ENCODE assay signal across 11 cellular contexts in genomic region chr3:197958346-197958745, GRCh38. TPM values are rescaled to one million over a fixed set of nuclear protein-coding genes. Genes with fewer than 3 reads are reported as not detected.
DNase-seq lines count a peak whose midpoint lies in the region; ATAC-seq and TF ChIP-seq lines count a peak whose summit lies in the region.
"Had no signal": no experiment of that assay in that cellular context is flagged by ENCODE, and none has a peak within 500 bp of the region (broad histone marks: within the 10 kb centered on the region; RNA-seq: fewer than 3 reads in every experiment).

No MANE protein-coding gene starts in this region.

- H3K36me3 ChIP-seq in OCI-LY7 (ENCODE audit: insufficient read depth, low read length), result peaks cover 54% of the 10 kb centered on the region

- no peak for DNase-seq in activated CD8-positive, alpha-beta memory T cell treated with anti-CD3 and anti-CD28 coated beads, Interleukin-2, amount 10 ng/mL, durations not matched to agents 7 days and 5 days
- DNase-seq in activated CD8-positive, alpha-beta memory T cell treated with anti-CD3 and anti-CD28 coated beads for 24 hours, result no peak
- no peak for DNase-seq in OCI-LY7 (ENCODE audit: low spot score)
- no peak for DNase-seq in endothelial cell (ENCODE audit: low spot score)
- no peak for DNase-seq in activated CD8-positive, alpha-beta memory T cell treated with anti-CD3 and anti-CD28 coated beads, Interleukin-2, amount 50 U/mL, for 4 hours
- DNase-seq in AG08395 (ENCODE audit: low spot score), result no peak
- DNase-seq: BE2C, cortex of kidney, mesendoderm had no signal

- TF ChIP-seq CTCF in OCI-LY7 (conservative IDR thresholded peaks at IDR 0.05; ENCODE audit: low read length), result no peak
- TF ChIP-seq CTCF in endothelial cell (IDR thresholded peaks at IDR 0.05; ENCODE audit: unreplicated experiment), result no peak

- intact Hi-C loops in OCI-LY7 (cut with micrococcal nuclease; ENCODE audit: unreplicated experiment), result no loop called here

- H3K9me2 ChIP-seq in OCI-LY7 (ENCODE audit: insufficient read depth, low read length), result no peaks in the 10 kb centered on the region

- peaks cover 63% of the 10 kb centered on the region for H3K4me1 Mint-ChIP-seq in activated CD8-positive, alpha-beta memory T cell treated with anti-CD3 and anti-CD28 coated beads, Interleukin-2, amount 10 ng/mL, durations not matched to agents 7 days and 5 days
- peaks cover 51% of the 10 kb centered on the region for H3K4me1 Mint-ChIP-seq in endothelial cell (ENCODE audit: unreplicated experiment)
- peaks cover 53% of the 10 kb centered on the region for H3K4me1 Mint-ChIP-seq in stimulated activated memory B cell treated with anti-CD40 and anti-IgM and Interleukin-4, amounts not matched to agents 10 μg/mL and 1 μg/mL and 100 μg/mL, for 72 hours

- peaks cover 16% of the 10 kb centered on the region; the same call in 1 of the 2 replicates for H3K79me2 ChIP-seq in OCI-LY7 (ENCODE audit: insufficient read depth, low read depth, low read length)

- H3K9me3 ChIP-seq in OCI-LY7 (ENCODE audit: low read length), result no peaks in the 10 kb centered on the region
- H3K9me3 ChIP-seq: BE2C had no signal

- BruUV-seq in OCI-LY7 (replicated peaks; lab: Mats Ljungman, UMichigan), result no TSS peak

- no peak overlapping the region for H3K4me3 ChIP-seq in OCI-LY7 (ENCODE audit: low read depth, low read length, poor library complexity, severe bottlenecking)

- H3K27ac ChIP-seq in OCI-LY7 (ENCODE audit: low read depth, low read length, poor library complexity, severe bottlenecking), result no peak overlapping the region

- peaks cover 38% of the 10 kb centered on the region for H3K36me3 Mint-ChIP-seq in activated CD8-positive, alpha-beta memory T cell treated with anti-CD3 and anti-CD28 coated beads, Interleukin-2, amount 10 ng/mL, durations not matched to agents 7 days and 5 days
- H3K36me3 Mint-ChIP-seq in endothelial cell (ENCODE audit: low read depth, unreplicated experiment), result peaks cover 31% of the 10 kb centered on the region
- H3K36me3 Mint-ChIP-seq in stimulated activated memory B cell treated with anti-CD40 and anti-IgM and Interleukin-4, amounts not matched to agents 10 μg/mL and 1 μg/mL and 100 μg/mL, for 72 hours, result peaks cover 45% of the 10 kb centered on the region

- peaks cover 39% of the 10 kb centered on the region for H3K4me1 ChIP-seq in OCI-LY7 (ENCODE audit: insufficient read depth, low read length, poor library complexity, severe bottlenecking)
- H3K4me1 ChIP-seq: BE2C had no signal

- H4K20me1 ChIP-seq in OCI-LY7 (ENCODE audit: insufficient read depth, low read length), result peaks cover 15% of the 10 kb centered on the region; the same call in 1 of the 2 replicates

- POLR2A ChIA-PET in OCI-LY7 (lab: Charles Lee), result interaction anchor here (1.2 to 1.3 kb wide), 3 partner anchors 9 to 119 kb away, joined by 3 read pairs; no protein-coding TSS in a partner anchor

- peak overlapping the region; percentile 12 for H3K4me3 Mint-ChIP-seq in activated CD8-positive, alpha-beta memory T cell treated with anti-CD3 and anti-CD28 coated beads, Interleukin-2, amount 10 ng/mL, durations not matched to agents 7 days and 5 days
- H3K4me3 Mint-ChIP-seq in endothelial cell (ENCODE audit: unreplicated experiment), result peak overlapping the region; percentile 68
- H3K4me3 Mint-ChIP-seq in stimulated activated memory B cell treated with anti-CD40 and anti-IgM and Interleukin-4, amounts not matched to agents 10 μg/mL and 1 μg/mL and 100 μg/mL, for 72 hours, result peak overlapping the region; percentile 3

- H3K9me3 Mint-ChIP-seq in activated CD8-positive, alpha-beta memory T cell treated with anti-CD3 and anti-CD28 coated beads, Interleukin-2, amount 10 ng/mL, durations not matched to agents 7 days and 5 days (ENCODE audit: low read depth), result no peaks in the 10 kb centered on the region
- no peaks in the 10 kb centered on the region for H3K9me3 Mint-ChIP-seq in endothelial cell (ENCODE audit: unreplicated experiment)
- H3K9me3 Mint-ChIP-seq in stimulated activated memory B cell treated with anti-CD40 and anti-IgM and Interleukin-4, amounts not matched to agents 10 μg/mL and 1 μg/mL and 100 μg/mL, for 72 hours, result no peaks in the 10 kb centered on the region

- no peak for ATAC-seq in activated CD8-positive, alpha-beta memory T cell treated with anti-CD3 and anti-CD28 coated beads, Interleukin-2, amount 10 ng/mL, durations not matched to agents 7 days and 5 days
- no peak for ATAC-seq in stimulated activated memory B cell treated with anti-CD40 and anti-IgM and Interleukin-4, amounts not matched to agents 10 μg/mL and 1 μg/mL and 100 μg/mL, for 72 hours
- ATAC-seq in HG03354 (IDR thresholded peaks at IDR 0.05; ENCODE audit: poor library complexity, severe bottlenecking, unreplicated experiment), result no peak

- peak overlapping the region; percentile 97; the same call in 1 of the 2 replicates for H3K4me2 ChIP-seq in OCI-LY7 (ENCODE audit: low read length)

- CTCF ChIA-PET in activated CD8-positive, alpha-beta memory T cell treated with anti-CD3 and anti-CD28 coated beads, Interleukin-2, amount 10 ng/mL, durations not matched to agents 7 days and 5 days (lab: Charles Lee), result no interaction called here
- CTCF ChIA-PET in OCI-LY7 (lab: Charles Lee; ENCODE audit: unreplicated experiment), result no interaction called here

- peaks cover 12% of the 10 kb centered on the region for H3K27me3 Mint-ChIP-seq in activated CD8-positive, alpha-beta memory T cell treated with anti-CD3 and anti-CD28 coated beads, Interleukin-2, amount 10 ng/mL, durations not matched to agents 7 days and 5 days
- peaks cover 8% of the 10 kb centered on the region for H3K27me3 Mint-ChIP-seq in endothelial cell (ENCODE audit: unreplicated experiment)
- H3K27me3 Mint-ChIP-seq in stimulated activated memory B cell treated with anti-CD40 and anti-IgM and Interleukin-4, amounts not matched to agents 10 μg/mL and 1 μg/mL and 100 μg/mL, for 72 hours, result no peaks in the 10 kb centered on the region

- peak overlapping the region; percentile 64 for H3K27ac Mint-ChIP-seq in activated CD8-positive, alpha-beta memory T cell treated with anti-CD3 and anti-CD28 coated beads, Interleukin-2, amount 10 ng/mL, durations not matched to agents 7 days and 5 days
- H3K27ac Mint-ChIP-seq in endothelial cell (ENCODE audit: unreplicated experiment), result peak overlapping the region; percentile 1
- peak overlapping the region; percentile 1 for H3K27ac Mint-ChIP-seq in stimulated activated memory B cell treated with anti-CD40 and anti-IgM and Interleukin-4, amounts not matched to agents 10 μg/mL and 1 μg/mL and 100 μg/mL, for 72 hours

- H2AFZ ChIP-seq in OCI-LY7 (ENCODE audit: low read length), result no peak overlapping the region

RNA-seq across cellular contexts. Expression of gene LMLN, which starts 1.7 kb away (rescaled TPM):
- total RNA-seq in activated CD8-positive, alpha-beta memory T cell treated with anti-CD3 and anti-CD28 coated beads, Interleukin-2, amount 10 ng/mL, durations not matched to agents 7 days and 5 days, result 1 to 10 TPM; 1.5 to 1.7 TPM
- 0.50 and 3.7 TPM in 2 replicates for total RNA-seq in OCI-LY7 (2014; rRNA removed; shearing (Covaris generic))
- total RNA-seq in OCI-LY7 (2022), result 6.2 and 7.1 TPM in 2 replicates
- total RNA-seq in endothelial cell (ENCODE audit: unreplicated experiment), result 7.1 TPM

RNA-seq across cellular contexts. Expression of gene RPL35A, which starts 8.4 kb away (rescaled TPM):
- total RNA-seq in activated CD8-positive, alpha-beta memory T cell treated with anti-CD3 and anti-CD28 coated beads, Interleukin-2, amount 10 ng/mL, durations not matched to agents 7 days and 5 days, result 100 to 1,000 TPM; 803 to 912 TPM
- total RNA-seq in OCI-LY7 (2014; rRNA removed; shearing (Covaris generic)), result 846 and 968 TPM in 2 replicates
- total RNA-seq in OCI-LY7 (2022), result 1,146 and 1,184 TPM in 2 replicates
- total RNA-seq in endothelial cell (ENCODE audit: unreplicated experiment), result 1,090 TPM

Comparison
In these comparisons a context has a peak if more than half of its experiments do, and no peak if none do; other contexts are left out.
1. H3K27ac Mint-ChIP-seq: peak in every context shown above with its lines; median percentile 64 in activated CD8-positive, alpha-beta memory T cell treated with anti-CD3 and anti-CD28 coated beads, Interleukin-2, amount 10 ng/mL, durations not matched to agents 7 days and 5 days; 1 in endothelial cell; 1 in stimulated activated memory B cell treated with anti-CD40 and anti-IgM and Interleukin-4, amounts not matched to agents 10 μg/mL and 1 μg/mL and 100 μg/mL, for 72 hours.
2. H3K4me3 Mint-ChIP-seq: peak in every context shown above with its lines; median percentile 68 in endothelial cell; 12 in activated CD8-positive, alpha-beta memory T cell treated with anti-CD3 and anti-CD28 coated beads, Interleukin-2, amount 10 ng/mL, durations not matched to agents 7 days and 5 days; 3 in stimulated activated memory B cell treated with anti-CD40 and anti-IgM and Interleukin-4, amounts not matched to agents 10 μg/mL and 1 μg/mL and 100 μg/mL, for 72 hours.